In genomic region chr3:46574263-46574662, GRCh38 we compare ENCODE assay signal across 23 cellular contexts. TPM values are rescaled to one million over a fixed set of nuclear protein-coding genes. Genes with fewer than 3 reads are reported as not detected.
DNase-seq lines count a peak whose midpoint lies in the region; ATAC-seq and TF ChIP-seq lines count a peak whose summit lies in the region.
"Had no signal": no experiment of that assay in that cellular context is flagged by ENCODE, and none has a peak within 500 bp of the region (broad histone marks: within the 10 kb centered on the region; RNA-seq: fewer than 3 reads in every experiment).

No MANE protein-coding gene starts in this region.

- H3K4me1 Mint-ChIP-seq in chondrocyte (ENCODE audit: low read depth), result peaks cover 2% of the 10 kb centered on the region

- DNase-seq in NCI-H345 (lab: John Stamatoyannopoulos, UW) (peak; percentile 17), NCI-H345 treated with DMSO at 0.1 percent for 48 hours (lab: John Stamatoyannopoulos, UW; ENCODE audit: unreplicated experiment) (no peak), hepatocyte (ENCODE audit: low spot score) (peak; percentile 38), mesendoderm (peak; percentile 98), chondrocyte (ENCODE audit: low spot score) (no peak), coronary artery (ENCODE audit: low spot score) (no peak)
- DNase-seq: activated CD4-positive, alpha-beta T cell treated with anti-CD3 and anti-CD28 coated beads, Interleukin-2, amount 50 U/mL, for 48 hours; activated gamma-delta T cell; brain microvascular endothelial cell; colonic mucosa; NCI-H2107; right cardiac atrium; substantia nigra; uterus had no signal

- H4K5ac ChIP-seq in mesendoderm (ENCODE audit: low read length), result peak overlapping the region; percentile 92

- peak overlapping the region; percentile 90 for H2AK5ac ChIP-seq in mesendoderm (ENCODE audit: low read length)

- no peak overlapping the region for H3K27ac Mint-ChIP-seq in chondrocyte (ENCODE audit: unreplicated experiment)

- H3K9ac ChIP-seq in HUES6 (ENCODE audit: low read length) (peak overlapping the region; percentile 98), mesendoderm (ENCODE audit: low read length) (peak overlapping the region; percentile 79)
- H3K9ac ChIP-seq: BLaER1 had no signal

- H3K4me1 ChIP-seq in HUES6 (ENCODE audit: control insufficient read depth, insufficient read depth, low read length) (peaks cover 46% of the 10 kb centered on the region), hepatocyte (ENCODE audit: insufficient read depth) (peaks cover 20% of the 10 kb centered on the region), mesendoderm (ENCODE audit: control insufficient read depth, low read depth, low read length) (peaks cover 14% of the 10 kb centered on the region)
- H3K4me1 ChIP-seq: colonic mucosa, uterus had no signal

- H3K23ac ChIP-seq in mesendoderm (ENCODE audit: low read length), result no peak overlapping the region

- no peak for ATAC-seq in HG03095 (IDR thresholded peaks at IDR 0.05; ENCODE audit: unreplicated experiment)

- no peak overlapping the region for H2BK120ac ChIP-seq in mesendoderm (ENCODE audit: low read depth, low read length)

- peak overlapping the region; percentile 98 for H2BK15ac ChIP-seq in mesendoderm (replicated peaks; ENCODE audit: low read depth)

- H2BK5ac ChIP-seq in mesendoderm (ENCODE audit: low read length), result peak overlapping the region; percentile 100

- H3K36me3 ChIP-seq in HUES6 (ENCODE audit: control insufficient read depth, insufficient read depth, low read length) (peaks cover 6% of the 10 kb centered on the region), hepatocyte (replicated peaks; ENCODE audit: insufficient read depth, low read depth) (no peaks in the 10 kb centered on the region), mesendoderm (ENCODE audit: control insufficient read depth, insufficient read depth, low read length) (peaks cover 1% of the 10 kb centered on the region)
- H3K36me3 ChIP-seq: BLaER1, brain microvascular endothelial cell, colonic mucosa, uterus had no signal

- no peak for TF ChIP-seq CTCF in hepatocyte (IDR thresholded peaks at IDR 0.05; ENCODE audit: poor library complexity)
- TF ChIP-seq CTCF in chondrocyte (IDR thresholded peaks at IDR 0.05), result no peak
- no peak for TF ChIP-seq CTCF in coronary artery (IDR thresholded peaks at IDR 0.05)

- 24% methylated on average over 2 of the region's 2 CpGs for WGBS in hepatocyte (ENCODE audit: low lambda C conversion rate, missing lambda C conversion rate)
- WGBS in mesendoderm (ENCODE audit: extremely low coverage, insufficient coverage, low lambda C conversion rate), result no CpG with 5 or more reads among the region's 2 CpGs

- H2AFZ ChIP-seq in hepatocyte, result no peak overlapping the region

- H3K56ac ChIP-seq in mesendoderm (ENCODE audit: low read length), result peak overlapping the region; percentile 97

- peaks cover 43% of the 10 kb centered on the region for H3K27me3 Mint-ChIP-seq in chondrocyte (ENCODE audit: low read depth)

- H3K9me2 ChIP-seq in hepatocyte (replicated peaks; ENCODE audit: insufficient read depth), result no peaks in the 10 kb centered on the region

- peak overlapping the region; percentile 77 for H3K4me3 ChIP-seq in HUES6 (ENCODE audit: low read depth, low read length)
- H3K4me3 ChIP-seq in hepatocyte, result no peak overlapping the region
- no peak overlapping the region for H3K4me3 ChIP-seq in mesendoderm (ENCODE audit: low read length)
- H3K4me3 ChIP-seq in coronary artery, result no peak overlapping the region
- H3K4me3 ChIP-seq: BLaER1, colonic mucosa, uterus had no signal

- H3K9me3 ChIP-seq in HUES6 (ENCODE audit: control insufficient read depth, insufficient read depth, low read depth, low read length) (no peaks in the 10 kb centered on the region; the same call in 1 of the 2 replicates), hepatocyte (ENCODE audit: low read depth) (peaks cover 3% of the 10 kb centered on the region)
- H3K9me3 ChIP-seq: BLaER1, colonic mucosa, uterus had no signal

- H3K27me3 ChIP-seq in HUES6 (ENCODE audit: control insufficient read depth, insufficient read depth, low read length), result no peaks in the 10 kb centered on the region
- H3K27me3 ChIP-seq in hepatocyte, result peaks cover 23% of the 10 kb centered on the region
- no peaks in the 10 kb centered on the region for H3K27me3 ChIP-seq in mesendoderm (ENCODE audit: insufficient read depth, low read length, poor library complexity)
- H3K27me3 ChIP-seq: BLaER1, colonic mucosa, uterus had no signal

- H3K18ac ChIP-seq in mesendoderm (ENCODE audit: low read length), result peak overlapping the region; percentile 97

- H3K9me3 Mint-ChIP-seq in chondrocyte (ENCODE audit: low read depth), result peaks cover 9% of the 10 kb centered on the region

- H4K8ac ChIP-seq in mesendoderm (ENCODE audit: low read depth, low read length), result no peak overlapping the region

- peaks cover 5% of the 10 kb centered on the region for H3K36me3 Mint-ChIP-seq in chondrocyte (ENCODE audit: low read depth)

- no peaks in the 10 kb centered on the region for H3K79me1 ChIP-seq in mesendoderm (ENCODE audit: low read length)

- H3K4me3 Mint-ChIP-seq in chondrocyte (ENCODE audit: unreplicated experiment), result no peak overlapping the region

- H3K4ac ChIP-seq in mesendoderm (ENCODE audit: low read depth, low read length), result peak overlapping the region; percentile 96

- H3K79me2 ChIP-seq in hepatocyte (no peaks in the 10 kb centered on the region), mesendoderm (ENCODE audit: control insufficient read depth, insufficient read depth, low read length) (peaks cover 12% of the 10 kb centered on the region)

- no peaks in the 10 kb centered on the region for H4K20me1 ChIP-seq in hepatocyte (ENCODE audit: insufficient read depth, poor library complexity, severe bottlenecking)
- H4K20me1 ChIP-seq: BLaER1 had no signal

- H3K4me2 ChIP-seq in hepatocyte (no peak overlapping the region), mesendoderm (ENCODE audit: low read length) (peak overlapping the region; percentile 41)
- H3K4me2 ChIP-seq: BLaER1 had no signal

- H3K27ac ChIP-seq in HUES6 (ENCODE audit: low read depth, low read length), result peak overlapping the region; percentile 97
- H3K27ac ChIP-seq in hepatocyte, result peak overlapping the region; percentile 2
- H3K27ac ChIP-seq in mesendoderm (ENCODE audit: low read depth, low read length), result peak overlapping the region; percentile 98
- H3K27ac ChIP-seq in coronary artery, result no peak overlapping the region
- H3K27ac ChIP-seq: BLaER1, brain microvascular endothelial cell, colonic mucosa, uterus, VCaP had no signal

RNA-seq across cellular contexts. Expression of gene LRRC2, which starts 8.2 kb away (rescaled TPM):
- total RNA-seq in hepatocyte (0.28 and 0.60 TPM in 2 replicates), chondrocyte (0.46 to 2.2 TPM (median 1.9 TPM) in 3 replicates)
- polyA plus RNA-seq in hepatocyte, result 2.0 and 4.4 TPM in 2 replicates
- polyA plus RNA-seq in mesendoderm (2013, experiment 1 of 2), result 3.4 TPM
- polyA plus RNA-seq in mesendoderm (2013, experiment 2 of 2), result 3.4 TPM
- total RNA-seq: T-helper 2 cell treated with Interferon-gamma antibody and Interleukin-4, amounts not matched to agents 100 ng/mL and 5 ng/mL, for 36 hours had no signal

RNA-seq across cellular contexts. Expression of gene FAM240A, which starts 38.1 kb away (rescaled TPM):
- total RNA-seq in hepatocyte (not detected in 2 replicates), chondrocyte (not detected in 3 replicates)
- polyA plus RNA-seq in hepatocyte, result not detected in 2 replicates
- polyA plus RNA-seq in mesendoderm (2013, experiment 1 of 2), result 0.07 TPM
- polyA plus RNA-seq in mesendoderm (2013, experiment 2 of 2), result 0.07 TPM
- total RNA-seq: A673; colonic mucosa; fibroblast of lung; lung microvascular endothelial cell; omental fat pad; right cardiac atrium; T-helper 2 cell treated with Interferon-gamma antibody and Interleukin-4, amounts not matched to agents 100 ng/mL and 5 ng/mL, for 36 hours; uterus had no signal
- polyA plus RNA-seq: fibroblast of lung, right cardiac atrium had no signal

Comparison
In these comparisons a context has a peak if more than half of its experiments do, and no peak if none do; other contexts are left out.
1. DNase-seq: peak in NCI-H345 (single experiment), hepatocyte (single experiment) and mesendoderm (single experiment); none in NCI-H345 treated with DMSO at 0.1 percent for 48 hours (single experiment), chondrocyte (single experiment) and coronary artery (single experiment).
2. H3K27ac ChIP-seq: peak in HUES6 (single experiment), hepatocyte (single experiment) and mesendoderm (single experiment); none in coronary artery (0 of 2).